In genomic region chr2:173963323-173963816, GRCh38 we compare ENCODE assay signal across 8 cellular contexts. TPM values are rescaled to one million over a fixed set of nuclear protein-coding genes. Genes with fewer than 3 reads are reported as not detected.
DNase-seq lines count a peak whose midpoint lies in the region; ATAC-seq lines count a peak whose summit lies in the region.

No MANE protein-coding gene starts in this region.

- no peak overlapping the region for H4K12ac ChIP-seq in trophoblast cell (ENCODE audit: low read depth, low read length)

- H3K27ac Mint-ChIP-seq in activated T-helper 1 cell treated with anti-CD3 and anti-CD28 coated beads, Interleukin-12 subunit alpha, Interleukin-12 subunit beta, Interleukin-2, Interleukin-4 antibody, amounts not matched to agents 30 ng/mL and 10 ng/mL and 1 ng/mL, durations not matched to agents 14 hours and 24 hours and 36 hours, result peak overlapping the region; percentile 99

- peaks cover 0 to 1% of the 10 kb centered on the region in 2 experiments for H3K36me3 ChIP-seq in trophoblast cell (ENCODE audit: control insufficient read depth in 1 of 2, insufficient read depth in 2 of 2, low read length in 2 of 2)

- WGBS in trophoblast cell (ENCODE audit: extremely low coverage, insufficient coverage, insufficient read length), result no CpG with 5 or more reads among the region's 44 CpGs

- H3K36me3 Mint-ChIP-seq in activated T-helper 1 cell treated with anti-CD3 and anti-CD28 coated beads, Interleukin-12 subunit alpha, Interleukin-12 subunit beta, Interleukin-2, Interleukin-4 antibody, amounts not matched to agents 30 ng/mL and 10 ng/mL and 1 ng/mL, durations not matched to agents 14 hours and 24 hours and 36 hours (ENCODE audit: low read depth), result peaks cover 39% of the 10 kb centered on the region

- H2AK5ac ChIP-seq in trophoblast cell (ENCODE audit: low read length), result no peak overlapping the region

- peak overlapping the region; percentile 90 for H3K14ac ChIP-seq in trophoblast cell (ENCODE audit: low read length)

- DNase-seq in COLO829 (ENCODE audit: low spot score), result peak; percentile 48
- peak; percentile 53 for DNase-seq in NCI-H460 (ENCODE audit: extremely low read depth, low read depth)
- no peak for DNase-seq in activated T-helper 1 cell treated with anti-CD3 and anti-CD28 coated beads, Interleukin-12 subunit alpha, Interleukin-12 subunit beta, Interleukin-2, Interleukin-4 antibody, amounts not matched to agents 30 ng/mL and 10 ng/mL and 1 ng/mL, durations not matched to agents 14 hours and 24 hours and 36 hours (ENCODE audit: low spot score)
- DNase-seq in fibroblast of the conjunctiva (ENCODE audit: low read depth), result peak; percentile 42
- peak; percentile 57 to 83 for DNase-seq in trophoblast cell
- DNase-seq in sciatic nerve (ENCODE audit: low spot score), result no peak

- H3K9me3 ChIP-seq in trophoblast cell (ENCODE audit: insufficient read depth, low read depth, low read length), result no peaks in the 10 kb centered on the region

- H2AFZ ChIP-seq in trophoblast cell (ENCODE audit: insufficient read depth, low read length, poor library complexity), result peak overlapping the region; percentile 92

- H2BK5ac ChIP-seq in trophoblast cell (ENCODE audit: low read depth, low read length, poor library complexity), result peak overlapping the region; percentile 100

- H3K23ac ChIP-seq in trophoblast cell (ENCODE audit: low read length), result no peak overlapping the region

- peak overlapping the region; percentile 63 for H3K4me2 ChIP-seq in trophoblast cell (ENCODE audit: low read length)

- no peaks in the 10 kb centered on the region for H3K9me3 Mint-ChIP-seq in activated T-helper 1 cell treated with anti-CD3 and anti-CD28 coated beads, Interleukin-12 subunit alpha, Interleukin-12 subunit beta, Interleukin-2, Interleukin-4 antibody, amounts not matched to agents 30 ng/mL and 10 ng/mL and 1 ng/mL, durations not matched to agents 14 hours and 24 hours and 36 hours

- H3K4me1 Mint-ChIP-seq in activated T-helper 1 cell treated with anti-CD3 and anti-CD28 coated beads, Interleukin-12 subunit alpha, Interleukin-12 subunit beta, Interleukin-2, Interleukin-4 antibody, amounts not matched to agents 30 ng/mL and 10 ng/mL and 1 ng/mL, durations not matched to agents 14 hours and 24 hours and 36 hours (ENCODE audit: low read depth), result peaks cover 57% of the 10 kb centered on the region

- peaks cover 2% of the 10 kb centered on the region in 2 experiments for H3K4me1 ChIP-seq in trophoblast cell (ENCODE audit: control insufficient read depth in 1 of 2, insufficient read depth in 2 of 2, low read length in 2 of 2)

- peak overlapping the region; percentile 98 for H4K91ac ChIP-seq in trophoblast cell (ENCODE audit: low read depth, low read length)

- intact Hi-C loops in activated T-helper 1 cell treated with anti-CD3 and anti-CD28 coated beads, Interleukin-12 subunit alpha, Interleukin-12 subunit beta, Interleukin-2, Interleukin-4 antibody, amounts not matched to agents 30 ng/mL and 10 ng/mL and 1 ng/mL, durations not matched to agents 14 hours and 24 hours and 36 hours (cut with micrococcal nuclease), result loop anchor here (1.0 to 10.0 kb wide), 10 partner anchors 36 to 1406 kb away; partner anchors contain the start of genes ATF2, PDK1 and SCRN3
- intact Hi-C loops in sciatic nerve (cut with DNase I), result no loop called here

- peak overlapping the region; percentile 84 for H4K8ac ChIP-seq in trophoblast cell (ENCODE audit: low read depth, low read length)

- H2BK12ac ChIP-seq in trophoblast cell (ENCODE audit: low read length), result no peak overlapping the region

- ATAC-seq in GM18873 (IDR thresholded peaks at IDR 0.05; ENCODE audit: low FRiP score, unreplicated experiment) (peak; percentile 16), HG03103 (IDR thresholded peaks at IDR 0.05; ENCODE audit: low read depth, unreplicated experiment) (peak; percentile 7), sciatic nerve (no peak)

- peaks cover 23% of the 10 kb centered on the region for H3K79me2 ChIP-seq in trophoblast cell (ENCODE audit: control insufficient read depth, insufficient read depth, low read length, poor library complexity)

- H3K27ac ChIP-seq in trophoblast cell (ENCODE audit: low read depth, low read length), result peak overlapping the region; percentile 100

- peak overlapping the region; percentile 94 for H3K9ac ChIP-seq in trophoblast cell (ENCODE audit: low read length)

- H3K79me1 ChIP-seq in trophoblast cell (ENCODE audit: low read length), result peaks cover 27% of the 10 kb centered on the region

- H2BK120ac ChIP-seq in trophoblast cell (ENCODE audit: insufficient read depth, low read length, poor library complexity), result peak overlapping the region; percentile 83

- no peaks in the 10 kb centered on the region for H3K27me3 Mint-ChIP-seq in activated T-helper 1 cell treated with anti-CD3 and anti-CD28 coated beads, Interleukin-12 subunit alpha, Interleukin-12 subunit beta, Interleukin-2, Interleukin-4 antibody, amounts not matched to agents 30 ng/mL and 10 ng/mL and 1 ng/mL, durations not matched to agents 14 hours and 24 hours and 36 hours (ENCODE audit: insufficient read depth)

- peak overlapping the region; percentile 99 for H3K18ac ChIP-seq in trophoblast cell (ENCODE audit: low read length)

- peak overlapping the region; percentile 89 for H3K4ac ChIP-seq in trophoblast cell (ENCODE audit: low read depth, low read length)

- H3K4me3 Mint-ChIP-seq in activated T-helper 1 cell treated with anti-CD3 and anti-CD28 coated beads, Interleukin-12 subunit alpha, Interleukin-12 subunit beta, Interleukin-2, Interleukin-4 antibody, amounts not matched to agents 30 ng/mL and 10 ng/mL and 1 ng/mL, durations not matched to agents 14 hours and 24 hours and 36 hours, result peak overlapping the region; percentile 98

- H3K27me3 ChIP-seq in trophoblast cell (ENCODE audit: insufficient read depth, low read length), result no peaks in the 10 kb centered on the region

- H3K4me3 ChIP-seq in trophoblast cell (ENCODE audit: low read depth, low read length), result peak overlapping the region; percentile 81

RNA-seq across cellular contexts. Expression of gene SP3, which starts 1.8 kb away (rescaled TPM):
- total RNA-seq in NCI-H460 (2014; rRNA removed; shearing (Covaris generic)), result 82.4 and 86.3 TPM in 2 replicates
- polyA plus RNA-seq in NCI-H460 (2014; cell fraction: nucleus; rRNA removed), result 30.2 and 59.5 TPM in 2 replicates
- 95.8 and 103 TPM in 2 replicates for total RNA-seq in activated T-helper 1 cell treated with anti-CD3 and anti-CD28 coated beads, Interleukin-12 subunit alpha, Interleukin-12 subunit beta, Interleukin-2, Interleukin-4 antibody, amounts not matched to agents 30 ng/mL and 10 ng/mL and 1 ng/mL, durations not matched to agents 14 hours and 24 hours and 36 hours
- 65.0 and 66.3 TPM in 2 replicates for polyA plus RNA-seq in trophoblast cell (2013)
- 93.5 TPM for total RNA-seq in sciatic nerve

Comparison
In these comparisons a context has a peak if more than half of its experiments do, and no peak if none do; other contexts are left out.
1. DNase-seq: peak in COLO829 (single experiment), NCI-H460 (single experiment), fibroblast of the conjunctiva (single experiment) and trophoblast cell (2 of 2); none in activated T-helper 1 cell treated with anti-CD3 and anti-CD28 coated beads, Interleukin-12 subunit alpha, Interleukin-12 subunit beta, Interleukin-2, Interleukin-4 antibody, amounts not matched to agents 30 ng/mL and 10 ng/mL and 1 ng/mL, durations not matched to agents 14 hours and 24 hours and 36 hours (single experiment) and sciatic nerve (single experiment).